Comparison of ENCODE assay signal across 9 cellular contexts in the genomic region with DNA sequence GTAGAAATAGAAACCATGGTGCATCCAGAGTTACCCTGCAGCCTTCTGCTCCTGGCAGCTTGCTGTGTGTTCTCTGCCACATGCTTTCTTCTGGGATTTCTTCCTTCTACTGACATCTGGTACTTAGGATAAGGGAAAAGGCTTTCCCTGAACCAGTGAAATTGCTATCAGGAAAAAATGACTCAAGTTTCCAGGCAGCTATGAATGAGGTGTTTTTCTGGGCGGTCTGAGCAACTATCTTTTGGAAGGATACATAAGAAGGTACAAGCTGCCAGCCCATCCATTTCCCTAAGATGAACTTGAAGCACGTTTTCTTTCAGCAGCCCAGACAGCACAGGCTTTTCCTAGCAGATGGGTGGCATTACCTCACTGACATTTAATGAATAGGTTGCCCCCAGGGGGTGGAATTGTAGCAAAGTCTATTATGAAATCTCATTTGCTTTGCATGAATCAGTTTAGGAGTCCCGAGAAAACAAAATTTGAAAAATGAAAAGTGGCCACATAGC.
DNase-seq lines count a peak whose midpoint lies in the region; ATAC-seq and TF ChIP-seq lines count a peak whose summit lies in the region.
"Had no signal": no experiment of that assay in that cellular context is flagged by ENCODE, and none has a peak within 500 bp of the region (broad histone marks: within the 10 kb centered on the region; RNA-seq: fewer than 3 reads in every experiment).

No MANE protein-coding gene starts in this region.

- H3K9me3 Mint-ChIP-seq in brain = no peaks in the 10 kb centered on the region

- H3K27ac Mint-ChIP-seq in brain = peak overlapping the region in 4 of 5 experiments; percentile 70 to 97 (median 86)

- H3K4me3 Mint-ChIP-seq in brain = peak overlapping the region; percentile 7 to 38 (median 24)

- ATAC-seq in GM19328 (IDR thresholded peaks at IDR 0.05; ENCODE audit: unreplicated experiment) (no peak), HG03159 (IDR thresholded peaks at IDR 0.05; ENCODE audit: unreplicated experiment) (no peak)

- TF ChIP-seq CTCF in brain (conservative IDR thresholded peaks at IDR 0.05) = no peak

- H3K9me3 ChIP-seq in muscle layer of duodenum (ENCODE audit: control insufficient read depth in 1 of 2, low read length in 2 of 2) = no peaks in the 10 kb centered on the region

- H3K27me3 Mint-ChIP-seq in brain = no peaks in the 10 kb centered on the region

- H3K27me3 ChIP-seq in muscle layer of duodenum (ENCODE audit: low read depth, low read length) = no peaks in the 10 kb centered on the region

- no peaks in the 10 kb centered on the region for H3K36me3 ChIP-seq in muscle layer of duodenum (ENCODE audit: control insufficient read depth in 1 of 2, insufficient read depth in 2 of 2, low read length in 2 of 2)

- peaks cover 8 to 9% of the 10 kb centered on the region in 2 donors for H3K4me1 ChIP-seq in muscle layer of duodenum (ENCODE audit: control insufficient read depth in 1 of 2, insufficient read depth in 2 of 2, low read length in 2 of 2)

- no peaks in the 10 kb centered on the region for H3K36me3 Mint-ChIP-seq in brain

- H3K27ac ChIP-seq in muscle layer of duodenum (ENCODE audit: low read length) = peak overlapping the region; percentile 36

- H3K4me3 ChIP-seq in muscle layer of duodenum (ENCODE audit: low read depth in 1 of 2, low read length in 2 of 2) = no peak overlapping the region

- H3K4me1 Mint-ChIP-seq in brain = peaks cover 82% of the 10 kb centered on the region

- DNase-seq in DMS 273 treated with DMSO at 0.1 percent for 48 hours (lab: John Stamatoyannopoulos, UW) = peak; percentile 98
- peak; percentile 31 for DNase-seq in NCI-H146 treated with DMSO at 0.1 percent for 48 hours (lab: John Stamatoyannopoulos, UW; ENCODE audit: unreplicated experiment)
- no peak for DNase-seq in COLO668 (lab: John Stamatoyannopoulos, UW; ENCODE audit: unreplicated experiment)
- DNase-seq in stimulated activated CD8-positive, alpha-beta memory T cell treated with anti-CD3 and anti-CD28 coated beads, Interleukin-4, amount 100 ng/mL, for 48 hours = no peak
- DNase-seq: SHP77 had no signal

Comparison
In these comparisons a context has a peak if more than half of its experiments do, and no peak if none do; other contexts are left out.
1. DNase-seq: peak in DMS 273 treated with DMSO at 0.1 percent for 48 hours (single experiment) and NCI-H146 treated with DMSO at 0.1 percent for 48 hours (single experiment); none in COLO668 (single experiment) and stimulated activated CD8-positive, alpha-beta memory T cell treated with anti-CD3 and anti-CD28 coated beads, Interleukin-4, amount 100 ng/mL, for 48 hours (single experiment).